Comparison of ENCODE assay signal across 1 cellular context in the genomic region with DNA sequence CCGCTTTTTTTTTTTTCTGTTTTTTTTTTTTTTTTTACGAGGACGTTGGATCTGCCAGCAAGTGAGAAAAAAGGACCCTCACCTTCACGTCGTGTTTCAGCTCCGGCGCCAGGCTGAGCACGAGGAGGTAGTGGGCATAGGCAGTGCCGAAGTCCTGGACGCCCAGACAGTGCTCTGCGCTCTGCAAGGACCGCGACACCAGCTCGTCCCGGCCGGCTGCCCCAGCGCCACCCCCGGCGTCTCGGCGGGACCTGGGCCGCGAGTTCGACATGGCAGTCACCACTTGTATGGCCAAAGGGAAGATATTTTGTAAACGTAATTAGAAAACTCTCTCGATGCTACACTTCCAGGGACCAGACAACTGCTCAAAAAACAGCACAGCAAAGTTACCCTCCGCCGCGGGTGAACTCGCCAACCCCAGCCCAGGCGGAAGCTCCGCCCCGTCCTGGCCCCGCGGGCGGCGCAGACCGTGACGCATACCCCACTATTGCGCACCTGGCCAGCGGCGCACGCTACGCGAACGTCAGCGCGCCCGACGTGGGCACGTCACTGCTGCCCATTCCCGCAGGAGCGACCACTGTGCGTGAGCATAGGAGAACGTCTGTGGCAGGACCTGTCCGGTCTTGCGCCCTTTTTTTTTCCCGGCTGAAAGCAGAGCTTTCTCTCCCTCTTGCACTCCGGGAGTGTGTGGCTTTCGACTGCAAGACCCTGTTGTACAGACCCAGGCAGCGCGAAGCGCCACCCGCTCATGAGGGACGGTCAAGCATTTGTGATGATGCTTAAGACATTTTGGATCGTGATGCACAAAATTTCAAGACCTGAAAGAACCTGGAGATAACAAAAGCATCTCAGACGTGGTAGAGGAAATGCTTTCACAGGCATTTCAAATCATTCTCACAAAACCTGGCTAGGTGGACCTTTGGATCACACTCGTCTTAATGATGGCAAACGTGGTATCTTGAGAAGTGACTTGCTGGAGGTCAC.
TF ChIP-seq lines count a peak whose summit lies in the region.

Gene PRMT9, minus strand, starts transcription at position 447 of the 984 bp plus-strand sequence. Its CDS starts 176 bp downstream, at position 271.

TF ChIP-seq in HEK293, 187 proteins besides CTCF, POLR2A, EP300 and RAD21 (continued from another document):
- TF ChIP-seq ZNF747 (tag by site-specific recombination; IDR thresholded peaks at IDR 0.05): no peak
- no peak for TF ChIP-seq REPIN1 (tag by site-specific recombination; IDR thresholded peaks at IDR 0.05; ENCODE audit: low read depth)
- TF ChIP-seq ZNF362 (tag by site-specific recombination; IDR thresholded peaks at IDR 0.05): peak; percentile 10; the same call in 1 of the 2 replicates
- TF ChIP-seq ZNF140 (tag by site-specific recombination; IDR thresholded peaks at IDR 0.05): no peak
